In the genomic region with DNA sequence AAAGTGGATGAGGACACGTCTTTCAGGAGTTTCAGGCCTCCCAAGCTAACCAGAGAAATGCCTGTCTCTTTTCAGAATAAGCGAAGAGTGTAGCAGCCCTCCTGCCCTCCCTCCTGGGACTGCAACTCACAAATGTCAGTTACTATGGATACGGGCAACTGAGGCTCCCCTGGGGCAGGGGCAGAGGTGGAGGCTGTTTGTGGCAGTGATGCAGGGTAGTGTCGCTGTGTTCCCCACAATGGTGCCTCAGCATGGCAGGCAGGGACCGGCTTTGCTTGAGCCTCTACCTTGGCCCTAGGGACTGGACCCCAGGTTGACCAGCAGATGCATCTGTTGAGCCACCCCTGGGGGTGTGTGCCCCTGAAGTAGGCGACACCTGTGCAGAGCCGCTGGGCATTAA, we compare ENCODE assay signal across 1 cellular context.
TF ChIP-seq lines count a peak whose summit lies in the region.

No MANE protein-coding gene starts in this region.

TF ChIP-seq in K562, 482 proteins besides CTCF, POLR2A, EP300 and RAD21:
- no peak for TF ChIP-seq CHD2 (IDR thresholded peaks at IDR 0.05; ENCODE audit: low read depth, low read length)
- TF ChIP-seq RFX1 (IDR thresholded peaks at IDR 0.05), result 0 out of 2 replicates have a peak, but pooled peaks have one; percentile 15
